In the genomic region with DNA sequence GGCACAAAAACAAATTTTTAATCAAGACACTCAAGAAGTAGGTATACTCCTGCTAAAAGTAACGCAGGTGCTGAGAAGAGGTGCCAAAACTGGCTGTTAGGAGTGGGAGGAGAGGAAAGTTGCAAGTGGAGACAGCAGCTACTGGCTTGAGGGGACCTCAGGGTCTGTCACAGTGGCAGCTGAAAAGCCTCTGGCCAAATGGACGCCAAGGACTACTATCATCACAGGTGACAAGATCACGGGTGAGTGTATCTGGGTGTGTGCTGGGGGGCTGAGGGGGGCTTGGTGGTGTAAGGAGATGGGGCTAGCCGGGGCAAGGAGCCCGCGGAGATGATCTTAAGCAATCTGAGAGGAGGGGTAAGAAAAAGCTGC, we compare ENCODE assay signal across 2 cellular contexts.
TF ChIP-seq lines count a peak whose summit lies in the region.

No MANE protein-coding gene starts in this region.

TF ChIP-seq in IMR-90, 13 proteins besides CTCF, POLR2A, EP300 and RAD21:
- no peak for TF ChIP-seq FOS (IDR thresholded peaks at IDR 0.05; ENCODE audit: low read depth, low read length)
- TF ChIP-seq, protein P1, sequence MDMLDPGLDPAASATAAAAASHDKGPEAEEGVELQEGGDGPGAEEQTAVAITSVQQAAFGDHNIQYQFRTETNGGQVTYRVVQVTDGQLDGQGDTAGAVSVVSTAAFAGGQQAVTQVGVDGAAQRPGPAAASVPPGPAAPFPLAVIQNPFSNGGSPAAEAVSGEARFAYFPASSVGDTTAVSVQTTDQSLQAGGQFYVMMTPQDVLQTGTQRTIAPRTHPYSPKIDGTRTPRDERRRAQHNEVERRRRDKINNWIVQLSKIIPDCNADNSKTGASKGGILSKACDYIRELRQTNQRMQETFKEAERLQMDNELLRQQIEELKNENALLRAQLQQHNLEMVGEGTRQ (IDR thresholded peaks at IDR 0.05; ENCODE audit: low read depth, low read length) = no peak
- no peak for TF ChIP-seq RCOR1 (IDR thresholded peaks at IDR 0.05; ENCODE audit: insufficient replicate concordance, low read length)
- no peak for TF ChIP-seq RFX5 (IDR thresholded peaks at IDR 0.05; ENCODE audit: low read depth, low read length)
- no peak for TF ChIP-seq CHD1 (IDR thresholded peaks at IDR 0.05; ENCODE audit: low read depth, low read length)
- TF ChIP-seq NFE2L2 (IDR thresholded peaks at IDR 0.05; ENCODE audit: low read depth, low read length) = no peak
TF ChIP-seq in IMR-90: peak in this region for 0.

TF ChIP-seq in GM12891, 5 proteins besides CTCF, POLR2A, EP300 and RAD21:
- no peak for TF ChIP-seq TAF1 (IDR thresholded peaks at IDR 0.05; ENCODE audit: low read depth, low read length)
- TF ChIP-seq POU2F2 (IDR thresholded peaks at IDR 0.05; ENCODE audit: low read depth, low read length) = no peak
- TF ChIP-seq PAX5 (IDR thresholded peaks at IDR 0.05; ENCODE audit: insufficient read depth, low read length, severe bottlenecking) = no peak
- TF ChIP-seq POLR2AphosphoS5 (IDR thresholded peaks at IDR 0.05; ENCODE audit: low read depth, low read length) = no peak
- TF ChIP-seq SPI1 (IDR thresholded peaks at IDR 0.05; ENCODE audit: low read depth, low read length) = no peak
